25 cellular contexts compared by ENCODE assay signal in the genomic region with DNA sequence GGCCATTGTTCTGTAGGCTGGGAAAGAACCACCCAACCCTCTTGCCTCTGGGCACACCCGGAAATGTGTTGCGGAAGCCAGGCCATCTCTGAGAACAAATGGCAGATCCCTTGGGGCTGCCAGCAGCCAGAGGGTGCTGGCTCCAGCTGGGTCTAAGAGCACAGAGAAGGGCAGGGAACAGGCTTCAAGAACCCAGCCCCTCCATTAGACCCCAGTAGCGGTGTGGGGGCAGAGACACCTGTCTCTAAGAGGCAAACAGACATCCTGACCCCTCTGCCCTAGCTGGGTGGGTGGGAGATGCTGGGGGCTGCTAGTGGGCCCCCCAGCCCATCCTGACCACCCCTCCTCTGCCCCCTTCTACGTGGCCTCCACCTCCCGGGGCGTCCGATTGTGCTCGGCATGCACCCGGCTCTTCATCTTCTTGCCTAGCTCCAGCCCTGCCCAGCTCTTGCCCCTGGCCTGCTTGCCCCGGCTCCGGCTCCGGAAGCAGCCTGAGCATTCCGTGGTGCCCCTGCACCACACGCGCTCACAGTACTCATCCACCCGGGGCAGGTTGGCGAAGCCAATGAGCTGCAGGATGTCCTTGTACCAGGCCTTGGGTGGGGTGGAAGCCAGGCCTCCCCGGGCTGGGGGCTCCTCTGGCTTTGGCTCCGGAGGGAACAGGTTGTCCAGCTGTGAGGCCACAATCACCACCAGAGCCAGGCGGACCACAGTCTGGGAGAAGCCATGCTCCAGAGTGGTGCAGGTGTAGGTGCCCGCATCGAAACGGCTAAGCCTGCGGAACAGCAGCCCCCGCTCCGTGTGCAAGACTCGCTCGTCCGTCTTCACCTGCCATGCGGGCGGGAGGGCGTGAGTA. TPM values are rescaled to one million over a fixed set of nuclear protein-coding genes. Genes with fewer than 3 reads are reported as not detected.
A peak's percentile ranks its signal among the peaks of the same experiment; 100 is the strongest.
DNase-seq lines count a peak whose midpoint lies in the region.
"Had no signal": no experiment of that assay in that cellular context is flagged by ENCODE, and none has a peak within 500 bp of the region (broad histone marks: within the 10 kb centered on the region; RNA-seq: fewer than 3 reads in every experiment).

No MANE protein-coding gene starts in this region.

- peaks cover 11 to 33% (median 17%) of the 10 kb centered on the region in 3 donors for H3K4me1 ChIP-seq in skeletal muscle tissue (ENCODE audit: control insufficient read depth in 3 of 3, insufficient read depth in 3 of 3, low read length in 3 of 3)
- H3K4me1 ChIP-seq: A549 had no signal

- H3K27me3 Mint-ChIP-seq in activated T-helper 2 cell treated with anti-CD3 and anti-CD28 coated beads, Interferon-gamma antibody, Interleukin-2, Interleukin-4, amounts not matched to agents 10 μg/mL and 5 μg/mL and 100 μg/mL, durations not matched to agents 14 hours and 24 hours and 36 hours (ENCODE audit: low read depth) = peaks cover 8% of the 10 kb centered on the region
- H3K27me3 Mint-ChIP-seq: activated B cell treated with CpG ODN at 0.5 μM for 24 hours; activated CD4-positive, alpha-beta memory T cell treated with anti-CD3 and anti-CD28 coated beads for 36 hours had no signal

- H3K36me3 Mint-ChIP-seq in activated T-helper 2 cell treated with anti-CD3 and anti-CD28 coated beads, Interferon-gamma antibody, Interleukin-2, Interleukin-4, amounts not matched to agents 10 μg/mL and 5 μg/mL and 100 μg/mL, durations not matched to agents 14 hours and 24 hours and 36 hours (ENCODE audit: low read depth) = no peaks in the 10 kb centered on the region
- H3K36me3 Mint-ChIP-seq: activated CD4-positive, alpha-beta memory T cell treated with anti-CD3 and anti-CD28 coated beads for 36 hours; activated naive CD8-positive, alpha-beta T cell treated with anti-CD3 and anti-CD28 coated beads, Interleukin-2, amount 10 ng/mL, durations not matched to agents 7 days and 5 days had no signal

- H3K9ac ChIP-seq in skeletal muscle tissue (ENCODE audit: low read depth in 1 of 3, low read length in 3 of 3) = peak overlapping the region in 1 of 3 donors; percentile 20

- peak overlapping the region; percentile 51 for H3K27ac ChIP-seq in skeletal muscle tissue (ENCODE audit: low read depth, low read length)
- H3K27ac ChIP-seq: A549, epithelial cell of prostate, HL-60 had no signal

- intact Hi-C loops in activated T-helper 2 cell treated with anti-CD3 and anti-CD28 coated beads, Interferon-gamma antibody, Interleukin-2, Interleukin-4, amounts not matched to agents 10 μg/mL and 5 μg/mL and 100 μg/mL, durations not matched to agents 14 hours and 24 hours and 36 hours (cut with micrococcal nuclease) = no loop called here

- H3K9me3 Mint-ChIP-seq in activated T-helper 2 cell treated with anti-CD3 and anti-CD28 coated beads, Interferon-gamma antibody, Interleukin-2, Interleukin-4, amounts not matched to agents 10 μg/mL and 5 μg/mL and 100 μg/mL, durations not matched to agents 14 hours and 24 hours and 36 hours = no peaks in the 10 kb centered on the region
- H3K9me3 Mint-ChIP-seq: activated B cell treated with CpG ODN at 0.5 μM for 24 hours; activated CD4-positive, alpha-beta memory T cell treated with anti-CD3 and anti-CD28 coated beads for 36 hours; activated naive CD8-positive, alpha-beta T cell treated with anti-CD3 and anti-CD28 coated beads, Interleukin-2, amount 10 ng/mL, durations not matched to agents 7 days and 5 days had no signal

- H3K27me3 ChIP-seq in H7 (ENCODE audit: control insufficient read depth, insufficient read depth, low read length) (no peaks in the 10 kb centered on the region), skeletal muscle tissue (ENCODE audit: control insufficient read depth in 3 of 3, insufficient read depth in 3 of 3, low read length in 3 of 3) (no peaks in the 10 kb centered on the region)
- H3K27me3 ChIP-seq: left lung had no signal

- H3K27ac Mint-ChIP-seq in activated T-helper 2 cell treated with anti-CD3 and anti-CD28 coated beads, Interferon-gamma antibody, Interleukin-2, Interleukin-4, amounts not matched to agents 10 μg/mL and 5 μg/mL and 100 μg/mL, durations not matched to agents 14 hours and 24 hours and 36 hours = no peak overlapping the region
- H3K27ac Mint-ChIP-seq: activated B cell treated with CpG ODN at 0.5 μM for 24 hours; activated CD4-positive, alpha-beta memory T cell treated with anti-CD3 and anti-CD28 coated beads for 36 hours; activated naive CD8-positive, alpha-beta T cell treated with anti-CD3 and anti-CD28 coated beads, Interleukin-2, amount 10 ng/mL, durations not matched to agents 7 days and 5 days had no signal

- H3K36me3 ChIP-seq in H7 (replicated peaks; ENCODE audit: control insufficient read depth, insufficient read depth, low read length) (no peaks in the 10 kb centered on the region), skeletal muscle tissue (ENCODE audit: control insufficient read depth in 3 of 3, insufficient read depth in 3 of 3, low read length in 3 of 3) (peaks cover 0 to 10% (median 0%) of the 10 kb centered on the region in 3 donors)
- H3K36me3 ChIP-seq: left lung had no signal

- H3K9me3 ChIP-seq in skeletal muscle tissue (ENCODE audit: control insufficient read depth in 3 of 3, low read length in 3 of 3) = no peaks in the 10 kb centered on the region
- H3K9me3 ChIP-seq: A549, left lung had no signal

- peak; percentile 61 for DNase-seq in activated effector memory CD4-positive, alpha-beta T cell treated with anti-CD3 and anti-CD28 coated beads, Interleukin-2, amount 50 U/mL, for 16 hours
- DNase-seq in activated effector memory CD4-positive, alpha-beta T cell treated with Interleukin-2 at 50 U/mL for 16 hours = no peak
- DNase-seq in H7 = peak; percentile 56
- peak; percentile 51 for DNase-seq in islet precursor cell
- DNase-seq in activated T-helper 2 cell treated with anti-CD3 and anti-CD28 coated beads, Interferon-gamma antibody, Interleukin-2, Interleukin-4, amounts not matched to agents 10 μg/mL and 5 μg/mL and 100 μg/mL, durations not matched to agents 14 hours and 24 hours and 36 hours (ENCODE audit: low spot score) = no peak
- no peak for DNase-seq in NCI-H187 (lab: John Stamatoyannopoulos, UW)
- DNase-seq in stimulated activated CD4-positive, alpha-beta T cell treated with anti-CD3 and anti-CD28 coated beads, Interleukin-4, amount 100 ng/mL, for 24 hours = no peak
- DNase-seq: activated B cell treated with CpG ODN at 0.5 μM for 24 hours; activated CD4-positive, alpha-beta memory T cell treated with anti-CD3 and anti-CD28 coated beads for 36 hours; activated naive CD8-positive, alpha-beta T cell treated with anti-CD3 and anti-CD28 coated beads, Interleukin-2, amount 10 ng/mL, durations not matched to agents 7 days and 5 days; C1 segment of cervical spinal cord; cerebellar nuclear complex; NCI-H1105; NCI-H2081; NCI-H446; OCI-M1; SHP77; SW 1271 had no signal

- no peak overlapping the region for H3K4me3 Mint-ChIP-seq in activated T-helper 2 cell treated with anti-CD3 and anti-CD28 coated beads, Interferon-gamma antibody, Interleukin-2, Interleukin-4, amounts not matched to agents 10 μg/mL and 5 μg/mL and 100 μg/mL, durations not matched to agents 14 hours and 24 hours and 36 hours (ENCODE audit: low read depth)
- H3K4me3 Mint-ChIP-seq: activated B cell treated with CpG ODN at 0.5 μM for 24 hours; activated CD4-positive, alpha-beta memory T cell treated with anti-CD3 and anti-CD28 coated beads for 36 hours; activated naive CD8-positive, alpha-beta T cell treated with anti-CD3 and anti-CD28 coated beads, Interleukin-2, amount 10 ng/mL, durations not matched to agents 7 days and 5 days had no signal

- peaks cover 7% of the 10 kb centered on the region for H3K4me1 Mint-ChIP-seq in activated T-helper 2 cell treated with anti-CD3 and anti-CD28 coated beads, Interferon-gamma antibody, Interleukin-2, Interleukin-4, amounts not matched to agents 10 μg/mL and 5 μg/mL and 100 μg/mL, durations not matched to agents 14 hours and 24 hours and 36 hours (ENCODE audit: low read depth)
- H3K4me1 Mint-ChIP-seq: activated naive CD8-positive, alpha-beta T cell treated with anti-CD3 and anti-CD28 coated beads, Interleukin-2, amount 10 ng/mL, durations not matched to agents 7 days and 5 days had no signal

- H3K4me3 ChIP-seq in H7 (ENCODE audit: insufficient read depth, low read depth, low read length) (no peak overlapping the region), skeletal muscle tissue (ENCODE audit: low read length in 3 of 3) (no peak overlapping the region)
- H3K4me3 ChIP-seq: A549, left lung had no signal

RNA-seq across cellular contexts. Expression of a gene that starts 9.4 kb away (rescaled TPM):
- 1.1 and 2.2 TPM in 2 replicates for total RNA-seq in H7 (2014; rRNA removed; shearing (Covaris generic))
- total RNA-seq in skeletal muscle tissue = 4.7 TPM
- 0.30 and 0.32 TPM in 2 replicates for total RNA-seq in activated T-helper 2 cell treated with anti-CD3 and anti-CD28 coated beads, Interferon-gamma antibody, Interleukin-2, Interleukin-4, amounts not matched to agents 10 μg/mL and 5 μg/mL and 100 μg/mL, durations not matched to agents 14 hours and 24 hours and 36 hours
- total RNA-seq: activated B cell treated with CpG ODN at 0.5 μM for 24 hours, LHCN-M2 had no signal

RNA-seq across cellular contexts. Expression of a gene that starts 18.4 kb away (rescaled TPM):
- total RNA-seq in H7 (2014; rRNA removed; shearing (Covaris generic)) = 4.2 and 7.2 TPM in 2 replicates
- 461 TPM for total RNA-seq in skeletal muscle tissue
- total RNA-seq in activated T-helper 2 cell treated with anti-CD3 and anti-CD28 coated beads, Interferon-gamma antibody, Interleukin-2, Interleukin-4, amounts not matched to agents 10 μg/mL and 5 μg/mL and 100 μg/mL, durations not matched to agents 14 hours and 24 hours and 36 hours = 0.34 and 0.46 TPM in 2 replicates
- total RNA-seq: activated B cell treated with CpG ODN at 0.5 μM for 24 hours, Daoy had no signal

RNA-seq across cellular contexts. Expression of a gene that starts 19.9 kb away (rescaled TPM):
- 51.1 and 70.7 TPM in 2 replicates for total RNA-seq in H7 (2014; rRNA removed; shearing (Covaris generic))
- total RNA-seq in skeletal muscle tissue = 43.3 TPM
- total RNA-seq in activated T-helper 2 cell treated with anti-CD3 and anti-CD28 coated beads, Interferon-gamma antibody, Interleukin-2, Interleukin-4, amounts not matched to agents 10 μg/mL and 5 μg/mL and 100 μg/mL, durations not matched to agents 14 hours and 24 hours and 36 hours = 70.0 and 73.4 TPM in 2 replicates

RNA-seq across cellular contexts. Expression of a gene that starts 25.0 kb away (rescaled TPM):
- 16.5 and 25.2 TPM in 2 replicates for total RNA-seq in H7 (2014; rRNA removed; shearing (Covaris generic))
- total RNA-seq in skeletal muscle tissue = 5.2 TPM
- total RNA-seq in activated T-helper 2 cell treated with anti-CD3 and anti-CD28 coated beads, Interferon-gamma antibody, Interleukin-2, Interleukin-4, amounts not matched to agents 10 μg/mL and 5 μg/mL and 100 μg/mL, durations not matched to agents 14 hours and 24 hours and 36 hours = 11.5 and 12.5 TPM in 2 replicates

RNA-seq across cellular contexts. Expression of a gene that starts 25.7 kb away (rescaled TPM):
- total RNA-seq in H7 (2014; rRNA removed; shearing (Covaris generic)) = 128 and 145 TPM in 2 replicates
- total RNA-seq in skeletal muscle tissue = 60.0 TPM
- 106 and 108 TPM in 2 replicates for total RNA-seq in activated T-helper 2 cell treated with anti-CD3 and anti-CD28 coated beads, Interferon-gamma antibody, Interleukin-2, Interleukin-4, amounts not matched to agents 10 μg/mL and 5 μg/mL and 100 μg/mL, durations not matched to agents 14 hours and 24 hours and 36 hours

Comparison
In these comparisons a context has a peak if more than half of its experiments do, and no peak if none do; other contexts are left out.
1. DNase-seq: peak in activated effector memory CD4-positive, alpha-beta T cell treated with anti-CD3 and anti-CD28 coated beads, Interleukin-2, amount 50 U/mL, for 16 hours (single experiment), H7 (single experiment) and islet precursor cell (single experiment); none in activated effector memory CD4-positive, alpha-beta T cell treated with Interleukin-2 at 50 U/mL for 16 hours (single experiment), activated T-helper 2 cell treated with anti-CD3 and anti-CD28 coated beads, Interferon-gamma antibody, Interleukin-2, Interleukin-4, amounts not matched to agents 10 μg/mL and 5 μg/mL and 100 μg/mL, durations not matched to agents 14 hours and 24 hours and 36 hours (single experiment), NCI-H187 (0 of 2) and stimulated activated CD4-positive, alpha-beta T cell treated with anti-CD3 and anti-CD28 coated beads, Interleukin-4, amount 100 ng/mL, for 24 hours (single experiment).
2. RNA of a gene that starts 18.4 kb away (total RNA-seq): 461 TPM in skeletal muscle tissue (single experiment); 4.2 to 7.2 TPM in H7 and 0.34 to 0.46 TPM in activated T-helper 2 cell treated with anti-CD3 and anti-CD28 coated beads, Interferon-gamma antibody, Interleukin-2, Interleukin-4, amounts not matched to agents 10 μg/mL and 5 μg/mL and 100 μg/mL, durations not matched to agents 14 hours and 24 hours and 36 hours; every median in the first group is over 10 times any median in the second.